ENCODE assay signal across 17 cellular contexts in genomic region chr15:66611257-66612053, GRCh38. TPM values are rescaled to one million over a fixed set of nuclear protein-coding genes. Genes with fewer than 3 reads are reported as not detected.
DNase-seq lines count a peak whose midpoint lies in the region; ATAC-seq and TF ChIP-seq lines count a peak whose summit lies in the region.
"Had no signal": no experiment of that assay in that cellular context is flagged by ENCODE, and none has a peak within 500 bp of the region (broad histone marks: within the 10 kb centered on the region; RNA-seq: fewer than 3 reads in every experiment).

No MANE protein-coding gene starts in this region.

- no peaks in the 10 kb centered on the region for H3K79me2 ChIP-seq in osteoblast (ENCODE audit: insufficient read depth, low read length)
- H3K79me2 ChIP-seq in PC-9 (ENCODE audit: low read depth): no peaks in the 10 kb centered on the region

- H3K9me2 ChIP-seq in PC-9 (ENCODE audit: insufficient read depth): no peaks in the 10 kb centered on the region

- H3K4me1 ChIP-seq in osteoblast (ENCODE audit: insufficient read depth, low read length): no peaks in the 10 kb centered on the region
- peaks cover 0 to 5% (median 0%) of the 10 kb centered on the region in 4 donors for H3K4me1 ChIP-seq in tibial nerve
- H3K4me1 ChIP-seq in PC-9 (replicated peaks; ENCODE audit: insufficient read depth): no peaks in the 10 kb centered on the region
- H3K4me1 ChIP-seq: SJCRH30, uterus had no signal

- H3K9me3 ChIP-seq in osteoblast (ENCODE audit: low read depth, low read length) (no peaks in the 10 kb centered on the region), tibial nerve (no peaks in the 10 kb centered on the region), PC-9 (ENCODE audit: insufficient read depth, low read depth) (no peaks in the 10 kb centered on the region)
- H3K9me3 ChIP-seq: SJCRH30, uterus had no signal

- TF ChIP-seq EP300 in tibial nerve (IDR thresholded peaks at IDR 0.05): no peak

- no TSS peak for BruUV-seq in PC-9 (replicated peaks; lab: Mats Ljungman, UMichigan)

- 45 to 63% methylated on average over 11 of the region's 13 CpGs for WGBS in tibial nerve, 2 donors

- H3K4me2 ChIP-seq in osteoblast (ENCODE audit: insufficient read depth, low read length) (no peak overlapping the region), PC-9 (no peak overlapping the region)

- intact Hi-C loops in PC-9 (cut with micrococcal nuclease; ENCODE audit: unreplicated experiment): no loop called here

- TF ChIP-seq CTCF in osteoblast (IDR thresholded peaks at IDR 0.05; ENCODE audit: extremely low read depth, low read depth, low read length) (no peak), tibial nerve (IDR thresholded peaks at IDR 0.05) (no peak), PC-9 (conservative IDR thresholded peaks at IDR 0.05) (no peak)

- no peak overlapping the region for H3K4me3 ChIP-seq in osteoblast (ENCODE audit: insufficient read depth, low read length)
- H3K4me3 ChIP-seq in tibial nerve: no peak overlapping the region
- H3K4me3 ChIP-seq in PC-9: no peak overlapping the region
- H3K4me3 ChIP-seq: SJCRH30, uterus had no signal

- no peaks in the 10 kb centered on the region for H3F3A ChIP-seq in PC-9 (ENCODE audit: insufficient read depth, low read depth)

- POLR2A ChIA-PET in PC-9 (lab: Charles Lee; ENCODE audit: unreplicated experiment): interaction anchor here (0.6 kb wide), 1 partner anchor 167 kb away, joined by 3 read pairs; no protein-coding TSS in a partner anchor

- no peak for ATAC-seq in GM18907 (IDR thresholded peaks at IDR 0.05; ENCODE audit: unreplicated experiment)
- ATAC-seq: left ventricle myocardium superior; naive thymus-derived CD8-positive, alpha-beta T cell had no signal

- no peak for TF ChIP-seq POLR2A in tibial nerve (IDR thresholded peaks at IDR 0.05)

- CTCF ChIA-PET in PC-9 (lab: Charles Lee): interaction anchor here (0.6 kb wide), 1 partner anchor 33 kb away, joined by 7 read pairs; no protein-coding TSS in a partner anchor

- H3K27ac ChIP-seq in osteoblast (ENCODE audit: low read depth, low read length) (no peak overlapping the region), tibial nerve (no peak overlapping the region), PC-9 (no peak overlapping the region)
- H3K27ac ChIP-seq: SJCRH30, uterus had no signal

- DNase-seq in Ammon's horn (ENCODE audit: low spot score): peak; percentile 34
- peak; percentile 23 for DNase-seq in RPMI7951 (ENCODE audit: low read depth)
- peak; percentile 70 for DNase-seq in islet precursor cell
- DNase-seq in osteoblast (ENCODE audit: insufficient read length, low spot score, missing footprints): peak; percentile 22
- DNase-seq in tibial nerve (ENCODE audit: low spot score in 2 of 2): no peak
- DNase-seq in NCI-H2196 treated with DMSO at 0.1 percent for 48 hours (lab: John Stamatoyannopoulos, UW; ENCODE audit: unreplicated experiment): no peak
- DNase-seq in PC-9: no peak
- DNase-seq: activated CD4-positive, alpha-beta T cell treated with anti-CD3 and anti-CD28 coated beads for 1 hour; activated gamma-delta T cell; left ventricle myocardium superior; NCI-H146; NCI-H226; stimulated activated naive CD4-positive, alpha-beta T cell treated with Interleukin-2 at 50 U/mL for 16 hours; uterus had no signal

- no peak overlapping the region for H2AFZ ChIP-seq in osteoblast (ENCODE audit: low read length)
- H2AFZ ChIP-seq in PC-9: no peak overlapping the region

- H3K36me3 ChIP-seq in osteoblast (ENCODE audit: insufficient read depth, low read length) (no peaks in the 10 kb centered on the region), tibial nerve (no peaks in the 10 kb centered on the region), PC-9 (ENCODE audit: low read depth) (no peaks in the 10 kb centered on the region)
- H3K36me3 ChIP-seq: SJCRH30, uterus had no signal

- H4K20me1 ChIP-seq in osteoblast (ENCODE audit: insufficient read depth, low read length): no peaks in the 10 kb centered on the region
- no peaks in the 10 kb centered on the region for H4K20me1 ChIP-seq in PC-9 (ENCODE audit: insufficient read depth)

- H3K27me3 ChIP-seq in osteoblast (ENCODE audit: insufficient read depth, low read length): no peaks in the 10 kb centered on the region
- no peaks in the 10 kb centered on the region for H3K27me3 ChIP-seq in tibial nerve
- no peaks in the 10 kb centered on the region for H3K27me3 ChIP-seq in PC-9 (ENCODE audit: insufficient read depth, low read depth)
- H3K27me3 ChIP-seq: SJCRH30, uterus had no signal

RNA-seq across cellular contexts. Expression of gene LCTL, which starts 45.7 kb away (rescaled TPM):
- total RNA-seq in RPMI7951 (2014; rRNA removed; shearing (Covaris generic)): 2.2 and 2.8 TPM in 2 replicates
- total RNA-seq in osteoblast (1.2 and 1.4 TPM in 2 replicates), tibial nerve (10 to 100 TPM in 1 of 4 donors, 1 to 10 TPM in 3; 3.3 to 12.6 (median 7.4) TPM), PC-9 (2021) (not detected in 2 replicates)
- total RNA-seq: left ventricle myocardium superior; naive thymus-derived CD8-positive, alpha-beta T cell; uterus had no signal

Comparison
In these comparisons a context has a peak if more than half of its experiments do, and no peak if none do; other contexts are left out.
1. DNase-seq: peak in Ammon's horn (single experiment), RPMI7951 (single experiment), islet precursor cell (single experiment) and osteoblast (single experiment); none in tibial nerve (0 of 2), NCI-H2196 treated with DMSO at 0.1 percent for 48 hours (single experiment) and PC-9 (0 of 2).